Comparison of ENCODE assay signal across 1 cellular context in the genomic region with DNA sequence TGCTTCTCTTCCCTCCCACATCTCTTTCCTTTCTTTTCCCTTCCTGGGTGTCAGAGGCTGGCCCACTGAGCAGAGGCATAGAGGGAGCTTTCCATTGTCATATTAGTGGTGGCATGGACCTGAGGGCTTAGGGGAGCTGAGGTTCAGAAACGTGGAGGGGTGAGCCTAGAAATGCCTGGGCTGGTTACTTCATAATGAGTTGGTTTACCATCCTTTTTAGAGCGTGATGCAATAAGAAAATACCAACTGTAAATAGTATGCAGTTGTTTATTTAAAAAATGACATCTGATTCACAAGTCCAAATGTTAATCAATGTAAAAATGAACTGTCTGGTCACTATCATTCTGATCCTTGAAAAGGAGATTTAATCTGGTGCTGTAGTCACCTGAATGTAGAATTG.
TF ChIP-seq lines count a peak whose summit lies in the region.

No MANE protein-coding gene starts in this region.

TF ChIP-seq in A549, 52 proteins besides CTCF, POLR2A, EP300 and RAD21:
- TF ChIP-seq CBX8 (IDR thresholded peaks at IDR 0.05) (no peak), CEBPB (IDR thresholded peaks at IDR 0.05) (0 out of 4 replicates have a peak, but pooled peaks of 1 of the 2 experiments have one; percentile 12)
